ENCODE assay signal across 1 cellular context in genomic region chr14:63212209-63212608, GRCh38.
TF ChIP-seq lines count a peak whose summit lies in the region.

No MANE protein-coding gene starts in this region.

TF ChIP-seq in SK-N-SH treated with all-trans-retinoic acid at 6 μM for 48 hours, 23 proteins besides CTCF, POLR2A, EP300 and RAD21 (continued from another document):
- TF ChIP-seq RARB (CRISPR knock-in tag; IDR thresholded peaks at IDR 0.05), result no peak
- TF ChIP-seq ZFP30 (CRISPR knock-in tag; IDR thresholded peaks at IDR 0.05), result no peak
- TF ChIP-seq, protein P1, sequence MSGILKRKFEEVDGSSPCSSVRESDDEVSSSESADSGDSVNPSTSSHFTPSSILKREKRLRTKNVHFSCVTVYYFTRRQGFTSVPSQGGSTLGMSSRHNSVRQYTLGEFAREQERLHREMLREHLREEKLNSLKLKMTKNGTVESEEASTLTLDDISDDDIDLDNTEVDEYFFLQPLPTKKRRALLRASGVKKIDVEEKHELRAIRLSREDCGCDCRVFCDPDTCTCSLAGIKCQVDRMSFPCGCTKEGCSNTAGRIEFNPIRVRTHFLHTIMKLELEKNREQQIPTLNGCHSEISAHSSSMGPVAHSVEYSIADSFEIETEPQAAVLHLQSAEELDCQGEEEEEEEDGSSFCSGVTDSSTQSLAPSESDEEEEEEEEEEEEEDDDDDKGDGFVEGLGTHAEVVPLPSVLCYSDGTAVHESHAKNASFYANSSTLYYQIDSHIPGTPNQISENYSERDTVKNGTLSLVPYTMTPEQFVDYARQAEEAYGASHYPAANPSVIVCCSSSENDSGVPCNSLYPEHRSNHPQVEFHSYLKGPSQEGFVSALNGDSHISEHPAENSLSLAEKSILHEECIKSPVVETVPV (CRISPR knock-in tag; IDR thresholded peaks at IDR 0.05), result no peak
TF ChIP-seq in SK-N-SH treated with all-trans-retinoic acid at 6 μM for 48 hours: peak in this region for 0.
